Comparison of ENCODE assay signal across 8 cellular contexts in the genomic region with DNA sequence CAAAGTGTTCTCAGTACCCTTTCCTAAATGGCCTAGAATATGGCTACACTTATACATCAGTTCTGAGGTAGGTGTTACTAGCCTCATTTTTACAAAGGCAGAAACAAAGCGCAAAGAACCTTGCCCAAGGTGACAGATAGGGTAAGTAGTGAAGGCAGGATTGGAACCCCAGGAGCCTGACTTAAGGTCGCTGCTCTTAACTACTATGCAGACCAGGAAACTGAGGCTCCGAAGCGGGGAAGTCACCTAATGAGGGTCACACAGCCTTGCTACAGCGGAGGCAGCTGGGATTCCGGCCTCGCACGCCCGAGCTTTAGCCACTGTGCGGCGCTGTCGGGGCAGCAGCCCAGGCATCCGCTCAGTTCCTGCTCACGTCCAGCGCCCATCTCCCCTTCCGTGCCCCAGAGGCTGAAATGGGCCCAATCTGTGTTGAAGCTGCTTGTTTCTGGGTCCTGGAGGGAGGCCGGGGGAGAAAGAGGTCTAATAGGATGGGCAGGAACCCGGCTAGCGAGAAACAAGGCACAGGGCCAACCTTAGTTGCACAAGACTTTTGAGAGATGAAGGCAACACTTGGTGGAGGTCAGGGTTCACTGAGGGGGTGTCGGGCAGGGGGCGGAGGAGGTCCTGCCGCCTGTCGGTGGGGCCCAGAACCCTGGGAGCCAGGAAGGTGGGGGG. TPM values are rescaled to one million over a fixed set of nuclear protein-coding genes. Genes with fewer than 3 reads are reported as not detected.
A peak's percentile ranks its signal among the peaks of the same experiment; 100 is the strongest.
DNase-seq lines count a peak whose midpoint lies in the region; ATAC-seq and TF ChIP-seq lines count a peak whose summit lies in the region.

No MANE protein-coding gene starts in this region.

- no peaks in the 10 kb centered on the region for H3K9me3 Mint-ChIP-seq in activated CD8-positive, alpha-beta T cell treated with anti-CD3 and anti-CD28 coated beads for 36 hours
- H3K9me3 Mint-ChIP-seq in endodermal cell = no peaks in the 10 kb centered on the region

- H3K4me3 ChIP-seq in BLaER1 (peak overlapping the region; percentile 80), endodermal cell (ENCODE audit: low read length) (peak overlapping the region; percentile 77), mucosa of rectum (ENCODE audit: low read length in 2 of 2) (peak overlapping the region; percentile 86 to 87)

- POLR2A ChIA-PET in activated CD8-positive, alpha-beta T cell treated with anti-CD3 and anti-CD28 coated beads for 36 hours (lab: Charles Lee) = interaction anchor here (1.2 kb wide), 1 partner anchor 17 kb away, joined by 5 read pairs; no protein-coding TSS in a partner anchor

- H3K36me3 ChIP-seq in BLaER1 (peaks cover 14% of the 10 kb centered on the region), endodermal cell (ENCODE audit: control insufficient read depth, insufficient read depth, low read length) (no peaks in the 10 kb centered on the region), mucosa of rectum (ENCODE audit: control insufficient read depth in 2 of 2, insufficient read depth in 2 of 2, low read length in 2 of 2) (peaks cover 0 to 2% of the 10 kb centered on the region in 2 donors)

- intact Hi-C loops in activated CD8-positive, alpha-beta T cell treated with anti-CD3 and anti-CD28 coated beads for 36 hours (cut with micrococcal nuclease) = loop anchor here (2.0 kb wide), 1 partner anchor 274 kb away; no protein-coding TSS in a partner anchor

- ATAC-seq in HG03457 (IDR thresholded peaks at IDR 0.05; ENCODE audit: unreplicated experiment) = peak; percentile 39
- peak; percentile 42 for ATAC-seq in activated CD8-positive, alpha-beta T cell treated with anti-CD3 and anti-CD28 coated beads for 36 hours

- H4K20me1 ChIP-seq in BLaER1 = peaks cover 80% of the 10 kb centered on the region

- WGBS in endodermal cell (ENCODE audit: insufficient coverage in 1 of 2, insufficient read length in 1 of 2), 2 experiments = 0 to 3% methylated on average over 12 to 23 of the region's 23 CpGs

- peak; percentile 83 for TF ChIP-seq CTCF in activated CD8-positive, alpha-beta T cell treated with anti-CD3 and anti-CD28 coated beads for 36 hours (IDR thresholded peaks at IDR 0.05)
- peak; percentile 94 for TF ChIP-seq CTCF in endodermal cell (conservative IDR thresholded peaks at IDR 0.05)

- H3K9ac ChIP-seq in BLaER1 (peak overlapping the region; percentile 70), endodermal cell (ENCODE audit: extremely low read depth, low read length, poor library complexity, severe bottlenecking) (no peak overlapping the region), mucosa of rectum (ENCODE audit: low read depth in 1 of 2, low read length in 2 of 2) (peak overlapping the region; percentile 76 to 94)

- H3K4me1 Mint-ChIP-seq in activated CD8-positive, alpha-beta T cell treated with anti-CD3 and anti-CD28 coated beads for 36 hours (ENCODE audit: low read depth) = peaks cover 38% of the 10 kb centered on the region
- peaks cover 32% of the 10 kb centered on the region for H3K4me1 Mint-ChIP-seq in endodermal cell

- peak overlapping the region; percentile 61; the same call in 1 of the 2 replicates for H3K27ac ChIP-seq in BLaER1
- H3K27ac ChIP-seq in endodermal cell (ENCODE audit: low read depth, low read length) = no peak overlapping the region
- peak overlapping the region; percentile 91 to 96 for H3K27ac ChIP-seq in mucosa of rectum (ENCODE audit: low read depth in 2 of 2, low read length in 2 of 2)

- peak overlapping the region; percentile 96 for H3K4me2 ChIP-seq in BLaER1

- peaks cover 40% of the 10 kb centered on the region for H3K27me3 Mint-ChIP-seq in activated CD8-positive, alpha-beta T cell treated with anti-CD3 and anti-CD28 coated beads for 36 hours
- H3K27me3 Mint-ChIP-seq in endodermal cell (ENCODE audit: insufficient read depth) = peaks cover 63% of the 10 kb centered on the region

- peak overlapping the region; percentile 76 for H3K27ac Mint-ChIP-seq in activated CD8-positive, alpha-beta T cell treated with anti-CD3 and anti-CD28 coated beads for 36 hours
- H3K27ac Mint-ChIP-seq in endodermal cell = no peak overlapping the region

- peak; percentile 83 for DNase-seq in GM19240 (ENCODE audit: insufficient read length, low spot score)
- peak; percentile 75 for DNase-seq in NCI-H774 (lab: John Stamatoyannopoulos, UW)
- peak; percentile 90 for DNase-seq in activated CD8-positive, alpha-beta T cell treated with anti-CD3 and anti-CD28 coated beads for 36 hours
- DNase-seq in endodermal cell = peak; percentile 95
- peak; percentile 91 for DNase-seq in stimulated activated CD8-positive, alpha-beta memory T cell treated with anti-CD3 and anti-CD28 coated beads, Interleukin-4, amount 100 ng/mL, for 48 hours

- H3K36me3 Mint-ChIP-seq in activated CD8-positive, alpha-beta T cell treated with anti-CD3 and anti-CD28 coated beads for 36 hours (ENCODE audit: low read depth) = peaks cover 22% of the 10 kb centered on the region
- no peaks in the 10 kb centered on the region for H3K36me3 Mint-ChIP-seq in endodermal cell (ENCODE audit: low read depth)

- H3K4me1 ChIP-seq in BLaER1 = peaks cover 44% of the 10 kb centered on the region
- H3K4me1 ChIP-seq in endodermal cell (ENCODE audit: control insufficient read depth, insufficient read depth, low read length) = peaks cover 8% of the 10 kb centered on the region
- H3K4me1 ChIP-seq in mucosa of rectum (ENCODE audit: control insufficient read depth in 2 of 2, insufficient read depth in 2 of 2, low read length in 2 of 2) = peaks cover 29 to 35% of the 10 kb centered on the region in 2 donors

- CTCF ChIA-PET in activated CD8-positive, alpha-beta T cell treated with anti-CD3 and anti-CD28 coated beads for 36 hours (lab: Charles Lee) = interaction anchor here (0.7 to 6.5 kb wide), 28 partner anchors 13 to 320 kb away, joined by 3 to 125 read pairs (median 4); no protein-coding TSS in a partner anchor

- H3K9me3 ChIP-seq in BLaER1 = no peaks in the 10 kb centered on the region
- no peaks in the 10 kb centered on the region for H3K9me3 ChIP-seq in endodermal cell (ENCODE audit: control insufficient read depth, low read length)
- no peaks in the 10 kb centered on the region for H3K9me3 ChIP-seq in mucosa of rectum (ENCODE audit: control insufficient read depth in 2 of 2, low read length in 2 of 2)

- H3K27me3 ChIP-seq in BLaER1 = peaks cover 94% of the 10 kb centered on the region
- peaks cover 88% of the 10 kb centered on the region for H3K27me3 ChIP-seq in endodermal cell (ENCODE audit: control insufficient read depth, insufficient read depth, low read length, poor library complexity, severe bottlenecking)
- peaks cover 0 to 13% of the 10 kb centered on the region in 2 donors for H3K27me3 ChIP-seq in mucosa of rectum (ENCODE audit: control insufficient read depth in 2 of 2, insufficient read depth in 2 of 2, low read length in 2 of 2)

- H3K4me3 Mint-ChIP-seq in activated CD8-positive, alpha-beta T cell treated with anti-CD3 and anti-CD28 coated beads for 36 hours = peak overlapping the region; percentile 89
- H3K4me3 Mint-ChIP-seq in endodermal cell = peak overlapping the region; percentile 61

RNA-seq across cellular contexts. Expression of a gene that starts 1.4 kb away (rescaled TPM):
- total RNA-seq in activated CD8-positive, alpha-beta T cell treated with anti-CD3 and anti-CD28 coated beads for 36 hours = under 1 TPM; 0.11 to 0.18 TPM
- under 1 TPM; 0.07 to 0.26 TPM for total RNA-seq in endodermal cell
- 0.36 TPM for polyA plus RNA-seq in endodermal cell (2013, experiment 1 of 2)
- polyA plus RNA-seq in endodermal cell (2013, experiment 2 of 2) = 0.08 TPM

RNA-seq across cellular contexts. Expression of a gene that starts 20.4 kb away (rescaled TPM):
- total RNA-seq in activated CD8-positive, alpha-beta T cell treated with anti-CD3 and anti-CD28 coated beads for 36 hours = not detected
- not detected for total RNA-seq in endodermal cell
- polyA plus RNA-seq in endodermal cell (2013, experiment 1 of 2) = 0.46 TPM
- 0.29 TPM for polyA plus RNA-seq in endodermal cell (2013, experiment 2 of 2)
